In genomic region chr15:29688981-29689723, GRCh38 we compare ENCODE assay signal across 23 cellular contexts.
"Had no signal": no experiment of that assay in that cellular context is flagged by ENCODE, and none has a peak within 500 bp of the region (broad histone marks: within the 10 kb centered on the region; RNA-seq: fewer than 3 reads in every experiment).

No MANE protein-coding gene starts in this region.

- FAIRE-seq: keratinocyte, pancreas, small intestine had no signal

- H3K27me3 ChIP-seq: heart right ventricle, neutrophil, pancreas, stomach, suprapubic skin had no signal

- ATAC-seq: activated CD4-positive, alpha-beta T cell treated with anti-CD3 and anti-CD28 coated beads for 36 hours; activated T-cell treated with anti-CD3 and anti-CD28 coated beads, Interleukin-2, amount 50 U/mL, for 72 hours; left colon; pancreas; stimulated activated memory B cell treated with anti-CD40 and anti-IgM and Interleukin-4, amounts not matched to agents 10 μg/mL and 1 μg/mL and 100 μg/mL, for 72 hours; T-helper 17 cell had no signal

- H3K36me3 ChIP-seq: heart right ventricle, neutrophil, pancreas, stomach, suprapubic skin had no signal

- H3K9me3 ChIP-seq: neutrophil, pancreas, stomach, suprapubic skin had no signal

- H3K4me3 ChIP-seq: heart right ventricle, pancreas, stomach, suprapubic skin had no signal

- DNase-seq: activated B cell treated with CpG ODN at 0.5 μM for 24 hours; activated CD4-positive, alpha-beta T cell treated with anti-CD3 and anti-CD28 coated beads for 36 hours; activated CD4-positive, alpha-beta T cell treated with anti-CD3 and anti-CD28 coated beads, Interleukin-2, amount 50 U/mL, for 4 hours; activated CD8-positive, alpha-beta memory T cell treated with anti-CD3 and anti-CD28 coated beads for 24 hours; activated effector memory CD4-positive, alpha-beta T cell treated with Interleukin-2 at 50 U/mL for 16 hours; activated naive CD4-positive, alpha-beta T cell treated with anti-CD3 and anti-CD28 coated beads for 36 hours; activated T-cell treated with anti-CD3 and anti-CD28 coated beads, Interleukin-2, amount 50 U/mL, for 72 hours; cerebellar nuclear complex; cortex of kidney; endodermal cell; heart right ventricle; left colon; mammary epithelial cell; small intestine; stimulated activated CD4-positive, alpha-beta T cell treated with anti-CD3 and anti-CD28 coated beads, Interleukin-15, amount 100 ng/mL, for 24 hours; stomach; SW 1271; T-helper 17 cell had no signal

- H3K27ac ChIP-seq: heart right ventricle, neutrophil, pancreas, suprapubic skin had no signal
